Comparison of ENCODE assay signal across 8 cellular contexts in genomic region chr12:100199023-100199346, GRCh38. TPM values are rescaled to one million over a fixed set of nuclear protein-coding genes. Genes with fewer than 3 reads are reported as not detected.
A peak's percentile ranks its signal among the peaks of the same experiment; 100 is the strongest.
DNase-seq lines count a peak whose midpoint lies in the region; ATAC-seq, FAIRE-seq and TF ChIP-seq lines count a peak whose summit lies in the region.

No MANE protein-coding gene starts in this region.

- H3K4me1 Mint-ChIP-seq in Caco-2 (ENCODE audit: low read depth, unreplicated experiment) (no peaks in the 10 kb centered on the region), nephron progenitor cell (peaks cover 39% of the 10 kb centered on the region)
- peaks cover 29% of the 10 kb centered on the region for H3K4me1 Mint-ChIP-seq in central memory CD8-positive, alpha-beta T cell

- BruUV-seq in Caco-2 (replicated peaks; lab: Mats Ljungman, UMichigan) = no TSS peak

- DNase-seq in Caco-2 (no peak), HTR-8/SVneo (ENCODE audit: insufficient read length, low spot score) (peak; percentile 3), nephron progenitor cell (no peak), islet precursor cell (no peak)
- no peak for DNase-seq in central memory CD8-positive, alpha-beta T cell (ENCODE audit: low spot score in 2 of 2)
- no peak for DNase-seq in activated CD8-positive, alpha-beta memory T cell treated with anti-CD3 and anti-CD28 coated beads, Interleukin-2, amount 50 U/mL, for 4 hours

- no peak for ATAC-seq in central memory CD8-positive, alpha-beta T cell (replicated peaks; ENCODE audit: extremely low read depth, poor library complexity, severe bottlenecking)
- ATAC-seq in HG02870 (IDR thresholded peaks at IDR 0.05; ENCODE audit: unreplicated experiment) (no peak), GM18870 (IDR thresholded peaks at IDR 0.05; ENCODE audit: unreplicated experiment) (no peak)

- no peaks in the 10 kb centered on the region for H3K27me3 ChIP-seq in Caco-2 (replicated peaks; ENCODE audit: control insufficient read depth, insufficient read depth, low read length)

- TF ChIP-seq CTCF in Caco-2 (IDR thresholded peaks at IDR 0.05; ENCODE audit: insufficient read depth in 1 of 2, low read depth in 1 of 2, low read length in 1 of 2, severe bottlenecking in 1 of 2, unreplicated experiment in 1 of 2) (no peak), nephron progenitor cell (IDR thresholded peaks at IDR 0.05) (no peak)

- H3K27ac Mint-ChIP-seq in Caco-2 (ENCODE audit: unreplicated experiment) = peak overlapping the region; percentile 48
- H3K27ac Mint-ChIP-seq in central memory CD8-positive, alpha-beta T cell (ENCODE audit: low read depth) = peak overlapping the region; percentile 89
- H3K27ac Mint-ChIP-seq in nephron progenitor cell = peak overlapping the region; percentile 69

- peak overlapping the region; percentile 65 for H3K4me3 ChIP-seq in Caco-2 (ENCODE audit: low read depth, low read length)

- no peak for FAIRE-seq in HTR-8/SVneo (lab: Jason Lieb, UNC)

- no peaks in the 10 kb centered on the region for H3K27me3 Mint-ChIP-seq in Caco-2 (ENCODE audit: insufficient read depth, unreplicated experiment)
- H3K27me3 Mint-ChIP-seq in central memory CD8-positive, alpha-beta T cell = no peaks in the 10 kb centered on the region
- H3K27me3 Mint-ChIP-seq in nephron progenitor cell (ENCODE audit: low read depth, poor library complexity) = peaks cover 12% of the 10 kb centered on the region

- intact Hi-C loops in Caco-2 (cut with micrococcal nuclease; ENCODE audit: unreplicated experiment) = loop anchor here (2.0 kb wide), 1 partner anchor 44 kb away; no protein-coding TSS in a partner anchor

- H3K36me3 ChIP-seq in Caco-2 (ENCODE audit: control insufficient read depth, insufficient read depth, low read length) = no peaks in the 10 kb centered on the region

- peaks cover 16% of the 10 kb centered on the region for H3K36me3 Mint-ChIP-seq in Caco-2 (ENCODE audit: insufficient read depth, unreplicated experiment)
- peaks cover 23% of the 10 kb centered on the region for H3K36me3 Mint-ChIP-seq in central memory CD8-positive, alpha-beta T cell (ENCODE audit: insufficient read depth)
- H3K36me3 Mint-ChIP-seq in nephron progenitor cell (ENCODE audit: low read depth) = peaks cover 17% of the 10 kb centered on the region

- POLR2A ChIA-PET in Caco-2 (lab: Charles Lee) = no interaction called here

- H3K9me3 ChIP-seq in Caco-2 = no peaks in the 10 kb centered on the region

- H3K4me3 Mint-ChIP-seq in Caco-2 (ENCODE audit: unreplicated experiment) (peak overlapping the region; percentile 88), nephron progenitor cell (peak overlapping the region; percentile 96)
- peak overlapping the region; percentile 94 for H3K4me3 Mint-ChIP-seq in central memory CD8-positive, alpha-beta T cell

- CTCF ChIA-PET in Caco-2 (lab: Charles Lee) = no interaction called here

- H3K9me3 Mint-ChIP-seq in Caco-2 (ENCODE audit: unreplicated experiment) = no peaks in the 10 kb centered on the region
- H3K9me3 Mint-ChIP-seq in central memory CD8-positive, alpha-beta T cell = no peaks in the 10 kb centered on the region
- no peaks in the 10 kb centered on the region for H3K9me3 Mint-ChIP-seq in nephron progenitor cell

- peaks cover 7% of the 10 kb centered on the region for H3K4me1 ChIP-seq in Caco-2

RNA-seq across cellular contexts. Expression of gene ACTR6, which starts 1.6 kb away (rescaled TPM):
- total RNA-seq in Caco-2 (2022) = 25.0 and 26.0 TPM in 2 replicates

RNA-seq across cellular contexts. Expression of gene BLTP3B, which starts 56.3 kb away (rescaled TPM):
- 26.6 and 29.6 TPM in 2 replicates for total RNA-seq in Caco-2 (2022)
